ENCODE assay signal across 8 cellular contexts in the genomic region with DNA sequence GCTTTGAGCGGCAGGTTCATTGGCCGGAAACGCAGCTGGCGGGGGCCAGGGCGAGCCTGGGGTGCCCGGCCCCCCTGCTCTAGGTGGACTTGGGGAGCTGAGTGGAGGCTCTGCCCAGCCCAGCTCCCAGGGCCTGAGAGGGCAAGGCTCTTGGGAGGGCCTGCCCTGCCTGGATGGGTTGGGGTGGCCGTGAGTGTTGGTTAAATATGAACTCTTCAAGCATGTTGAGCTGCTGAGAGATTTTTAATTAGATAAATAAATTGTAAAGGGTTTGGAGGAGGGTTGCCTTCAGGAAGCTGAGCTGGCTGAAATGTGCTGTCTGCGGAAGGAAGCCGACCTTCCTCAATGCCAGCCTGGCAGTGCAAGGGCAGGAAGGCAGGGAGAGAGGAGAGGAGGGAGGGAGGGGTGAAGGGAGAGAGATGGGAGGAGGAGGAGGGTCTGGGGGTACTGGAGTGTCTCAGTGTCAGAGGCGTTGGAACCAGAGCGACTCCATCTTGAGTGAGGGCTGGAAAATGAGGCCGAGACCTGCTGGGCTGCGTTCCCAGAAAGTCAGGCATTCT. TPM values are rescaled to one million over a fixed set of nuclear protein-coding genes. Genes with fewer than 3 reads are reported as not detected.
A peak's percentile ranks its signal among the peaks of the same experiment; 100 is the strongest.
DNase-seq lines count a peak whose midpoint lies in the region; ATAC-seq and TF ChIP-seq lines count a peak whose summit lies in the region.

No MANE protein-coding gene starts in this region.

- no peaks in the 10 kb centered on the region for H3K27me3 ChIP-seq in body of pancreas
- no peaks in the 10 kb centered on the region for H3K27me3 ChIP-seq in lower lobe of right lung (ENCODE audit: low read depth)
- H3K27me3 ChIP-seq in thymus (ENCODE audit: control insufficient read depth, insufficient read depth) = peaks cover 4% of the 10 kb centered on the region
- peaks cover 15 to 63% of the 10 kb centered on the region in 2 experiments for H3K27me3 ChIP-seq in mesenchymal stem cell (ENCODE audit: control insufficient read depth in 1 of 2, insufficient read depth in 1 of 2, low read length in 2 of 2)

- H3K9ac ChIP-seq in mesenchymal stem cell (ENCODE audit: low read length) = no peak overlapping the region

- POLR2A ChIA-PET in activated CD4-positive, alpha-beta T cell treated with anti-CD3 and anti-CD28 coated beads for 36 hours (lab: Charles Lee) = no interaction called here
- POLR2A ChIA-PET in WTC11 (lab: Charles Lee) = no interaction called here

- no peak overlapping the region for H2BK5ac ChIP-seq in mesenchymal stem cell (ENCODE audit: low read depth, low read length, poor library complexity, severe bottlenecking)

- H3K4ac ChIP-seq in mesenchymal stem cell (ENCODE audit: low read depth in 1 of 2, low read length in 2 of 2) = no peak overlapping the region

- H2BK15ac ChIP-seq in mesenchymal stem cell (ENCODE audit: low read depth, poor library complexity, severe bottlenecking) = no peak overlapping the region

- H2AFZ ChIP-seq in mesenchymal stem cell (ENCODE audit: low read depth, low read length) = no peak overlapping the region

- H3K4me1 Mint-ChIP-seq in activated CD4-positive, alpha-beta T cell treated with anti-CD3 and anti-CD28 coated beads for 36 hours = peaks cover 15% of the 10 kb centered on the region
- H3K4me1 Mint-ChIP-seq in WTC11 = peaks cover 21% of the 10 kb centered on the region

- H2AK5ac ChIP-seq in mesenchymal stem cell (ENCODE audit: low read length, severe bottlenecking) = no peak overlapping the region

- no peak overlapping the region for H2BK120ac ChIP-seq in mesenchymal stem cell (ENCODE audit: low read depth, low read length)

- peak overlapping the region; percentile 48 for H3K4me3 Mint-ChIP-seq in activated CD4-positive, alpha-beta T cell treated with anti-CD3 and anti-CD28 coated beads for 36 hours
- no peak overlapping the region for H3K4me3 Mint-ChIP-seq in WTC11

- H3K27ac ChIP-seq in body of pancreas (peak overlapping the region; percentile 16 to 77 (median 58)), lower lobe of right lung (peak overlapping the region; percentile 74), thymus (ENCODE audit: low read depth) (peak overlapping the region; percentile 8), mesenchymal stem cell (ENCODE audit: low read length, poor library complexity, severe bottlenecking) (no peak overlapping the region)

- H3K4me3 ChIP-seq in body of pancreas (no peak overlapping the region), lower lobe of right lung (peak overlapping the region; percentile 41), thymus (ENCODE audit: low read length) (no peak overlapping the region), mesenchymal stem cell (ENCODE audit: insufficient read depth in 1 of 2, low read depth in 1 of 2, low read length in 2 of 2) (peak overlapping the region in 1 of 2 experiments; percentile 72)

- H3K36me3 Mint-ChIP-seq in activated CD4-positive, alpha-beta T cell treated with anti-CD3 and anti-CD28 coated beads for 36 hours (ENCODE audit: low read depth) = no peaks in the 10 kb centered on the region
- H3K36me3 Mint-ChIP-seq in WTC11 = no peaks in the 10 kb centered on the region

- no peak for TF ChIP-seq CTCF in body of pancreas (IDR thresholded peaks at IDR 0.05)
- TF ChIP-seq CTCF in lower lobe of right lung (IDR thresholded peaks at IDR 0.05) = no peak
- TF ChIP-seq CTCF in WTC11 (IDR thresholded peaks at IDR 0.05) = no peak
- TF ChIP-seq CTCF in GM20000 (IDR thresholded peaks at IDR 0.05; ENCODE audit: extremely low read depth, missing control alignments) = no peak

- H3K4me1 ChIP-seq in body of pancreas (peaks cover 26% of the 10 kb centered on the region), lower lobe of right lung (peaks cover 29% of the 10 kb centered on the region), thymus (ENCODE audit: control insufficient read depth, insufficient read depth, low read length) (no peaks in the 10 kb centered on the region), mesenchymal stem cell (ENCODE audit: control insufficient read depth, insufficient read depth, low read depth, low read length) (peaks cover 13% of the 10 kb centered on the region)

- TF ChIP-seq POLR2A in body of pancreas (IDR thresholded peaks at IDR 0.05) = no peak

- H3K23ac ChIP-seq in mesenchymal stem cell (ENCODE audit: low read length in 2 of 2) = no peak overlapping the region

- 20 to 31% methylated on average over 13 of the region's 13 CpGs for WGBS in body of pancreas, 2 donors
- WGBS in thymus = 14% methylated on average over 13 of the region's 13 CpGs
- 82% methylated on average over 13 of the region's 13 CpGs for WGBS in mesenchymal stem cell

- H3K9me3 Mint-ChIP-seq in activated CD4-positive, alpha-beta T cell treated with anti-CD3 and anti-CD28 coated beads for 36 hours (ENCODE audit: low read depth) = peaks cover 2% of the 10 kb centered on the region
- no peaks in the 10 kb centered on the region for H3K9me3 Mint-ChIP-seq in WTC11

- H3K27me3 Mint-ChIP-seq in activated CD4-positive, alpha-beta T cell treated with anti-CD3 and anti-CD28 coated beads for 36 hours = peaks cover 25% of the 10 kb centered on the region
- H3K27me3 Mint-ChIP-seq in WTC11 (ENCODE audit: low read depth) = no peaks in the 10 kb centered on the region

- no peak overlapping the region for H2BK12ac ChIP-seq in mesenchymal stem cell (ENCODE audit: low read length in 2 of 2)

- H3K4me2 ChIP-seq in mesenchymal stem cell (ENCODE audit: low read length, poor library complexity, severe bottlenecking) = no peak overlapping the region

- no peak overlapping the region for H3K27ac Mint-ChIP-seq in activated CD4-positive, alpha-beta T cell treated with anti-CD3 and anti-CD28 coated beads for 36 hours
- no peak overlapping the region for H3K27ac Mint-ChIP-seq in WTC11

- no peaks in the 10 kb centered on the region for H3K79me1 ChIP-seq in mesenchymal stem cell (replicated peaks; ENCODE audit: low read length, poor library complexity, severe bottlenecking)

- no peak for ATAC-seq in activated CD4-positive, alpha-beta T cell treated with anti-CD3 and anti-CD28 coated beads for 36 hours
- ATAC-seq in body of pancreas (peak; percentile 39), lower lobe of right lung (peak; percentile 74 to 76), WTC11 (no peak)

- H4K8ac ChIP-seq in mesenchymal stem cell (ENCODE audit: low read length) = no peak overlapping the region

- no peak overlapping the region for H3K18ac ChIP-seq in mesenchymal stem cell (ENCODE audit: low read depth in 1 of 2, low read length in 2 of 2)

- no peaks in the 10 kb centered on the region for H3K36me3 ChIP-seq in body of pancreas (replicated peaks in 1 of 2; ENCODE audit: insufficient read depth in 1 of 2, low read depth in 2 of 2)
- H3K36me3 ChIP-seq in lower lobe of right lung = no peaks in the 10 kb centered on the region
- no peaks in the 10 kb centered on the region for H3K36me3 ChIP-seq in thymus (ENCODE audit: control insufficient read depth, insufficient read depth)
- H3K36me3 ChIP-seq in mesenchymal stem cell (ENCODE audit: control insufficient read depth in 1 of 2, insufficient read depth in 2 of 2, low read depth in 1 of 2, low read length in 2 of 2) = no peaks in the 10 kb centered on the region

- DNase-seq in activated CD4-positive, alpha-beta T cell treated with anti-CD3 and anti-CD28 coated beads for 36 hours = no peak
- DNase-seq in activated CD4-positive, alpha-beta T cell treated with anti-CD3 and anti-CD28 coated beads for 4 hours = no peak
- DNase-seq in body of pancreas (no peak), lower lobe of right lung (peak; percentile 50), WTC11 (ENCODE audit: low spot score) (no peak), mesenchymal stem cell (no peak), GM20000 (ENCODE audit: low spot score) (no peak)

- CTCF ChIA-PET in activated CD4-positive, alpha-beta T cell treated with anti-CD3 and anti-CD28 coated beads for 36 hours (lab: Charles Lee) = interaction anchor here (0.6 to 1.3 kb wide), 2 partner anchors 23 to 431 kb away, joined by 3 read pairs; no protein-coding TSS in a partner anchor
- CTCF ChIA-PET in WTC11 (lab: Charles Lee) = interaction anchor here (0.6 kb wide), 1 partner anchor 111 kb away, joined by 3 read pairs; no protein-coding TSS in a partner anchor

- intact Hi-C loops in activated CD4-positive, alpha-beta T cell treated with anti-CD3 and anti-CD28 coated beads for 36 hours (cut with DNase I, micrococcal nuclease) = loop anchor here in 1 of 2 experiments (2.0 kb wide), 2 partner anchors 30 to 50 kb away; no protein-coding TSS in a partner anchor
- intact Hi-C loops in body of pancreas (cut with DNase I) = no loop called here
- intact Hi-C loops in lower lobe of right lung (cut with DNase I) = no loop called here

- H4K91ac ChIP-seq in mesenchymal stem cell (ENCODE audit: low read length) = no peak overlapping the region

- no peak overlapping the region for H3K14ac ChIP-seq in mesenchymal stem cell (ENCODE audit: low read length in 2 of 2)

- no peaks in the 10 kb centered on the region for H3K9me3 ChIP-seq in body of pancreas
- H3K9me3 ChIP-seq in lower lobe of right lung = no peaks in the 10 kb centered on the region
- H3K9me3 ChIP-seq in thymus (ENCODE audit: control insufficient read depth) = peaks cover 2% of the 10 kb centered on the region
- peaks cover 6% of the 10 kb centered on the region for H3K9me3 ChIP-seq in mesenchymal stem cell (ENCODE audit: control insufficient read depth, low read length)

TF ChIP-seq in WTC11, 78 proteins besides CTCF, POLR2A, EP300 and RAD21 (continues in another document):
- no peak for TF ChIP-seq TP53 (CRISPR knock-in tag; IDR thresholded peaks at IDR 0.05)
- no peak for TF ChIP-seq NR2C2 (CRISPR knock-in tag; IDR thresholded peaks at IDR 0.05)
- TF ChIP-seq ZNF219 (CRISPR knock-in tag; IDR thresholded peaks at IDR 0.05; ENCODE audit: borderline replicate concordance) = no peak
- TF ChIP-seq CBFB (CRISPR knock-in tag; IDR thresholded peaks at IDR 0.05; ENCODE audit: low read depth) = no peak
- TF ChIP-seq, protein P1, sequence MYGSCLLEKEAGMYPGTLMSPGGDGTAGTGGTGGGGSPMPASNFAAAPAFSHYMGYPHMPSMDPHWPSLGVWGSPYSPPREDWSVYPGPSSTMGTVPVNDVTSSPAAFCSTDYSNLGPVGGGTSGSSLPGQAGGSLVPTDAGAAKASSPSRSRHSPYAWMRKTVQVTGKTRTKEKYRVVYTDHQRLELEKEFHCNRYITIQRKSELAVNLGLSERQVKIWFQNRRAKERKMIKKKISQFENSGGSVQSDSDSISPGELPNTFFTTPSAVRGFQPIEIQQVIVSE (CRISPR knock-in tag; IDR thresholded peaks at IDR 0.05; ENCODE audit: borderline replicate concordance) = no peak
- TF ChIP-seq GABPB1 (CRISPR knock-in tag; IDR thresholded peaks at IDR 0.05) = no peak

RNA-seq across cellular contexts. Expression of a gene that starts 39.4 kb away (rescaled TPM):
- 1 to 10 TPM; 1.6 to 1.8 TPM for total RNA-seq in activated CD4-positive, alpha-beta T cell treated with anti-CD3 and anti-CD28 coated beads for 36 hours
- total RNA-seq in body of pancreas (10 to 100 TPM; 22.7 to 23.9 TPM), lower lobe of right lung (26.9 TPM), WTC11 (2021) (29.8 to 40.6 TPM (median 31.0 TPM) in 3 replicates)
- 5.1 TPM for polyA plus RNA-seq in thymus
- 6.5 TPM for polyA plus RNA-seq in mesenchymal stem cell (2013, experiment 1 of 2)
- 5.8 TPM for polyA plus RNA-seq in mesenchymal stem cell (2013, experiment 2 of 2)

Comparison
In these comparisons a context has a peak if more than half of its experiments do, and no peak if none do; other contexts are left out.
1. ATAC-seq: peak in body of pancreas (single experiment) and lower lobe of right lung (2 of 2); none in activated CD4-positive, alpha-beta T cell treated with anti-CD3 and anti-CD28 coated beads for 36 hours (single experiment) and WTC11 (single experiment).